ENCODE assay signal across 23 cellular contexts in the genomic region with DNA sequence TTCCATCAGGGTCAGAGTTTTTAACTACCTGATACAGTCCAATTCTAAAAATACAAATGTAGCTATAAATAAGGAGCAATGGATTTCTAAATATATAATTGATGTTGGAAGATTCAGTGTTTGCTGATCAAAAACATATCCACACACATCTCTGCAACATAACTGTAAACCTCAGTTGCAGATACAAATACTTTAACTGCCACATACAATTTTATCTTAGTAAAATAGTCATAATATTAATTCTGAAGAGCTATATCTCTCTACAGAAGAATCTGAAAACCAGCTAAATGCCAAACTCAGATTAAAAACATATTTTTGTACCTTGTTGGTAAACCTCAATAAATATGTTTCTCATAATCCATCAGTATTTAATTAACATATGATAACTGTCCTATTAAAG.
DNase-seq lines count a peak whose midpoint lies in the region; ATAC-seq and TF ChIP-seq lines count a peak whose summit lies in the region.
"Had no signal": no experiment of that assay in that cellular context is flagged by ENCODE, and none has a peak within 500 bp of the region (broad histone marks: within the 10 kb centered on the region; RNA-seq: fewer than 3 reads in every experiment).

No MANE protein-coding gene starts in this region.

- no peaks in the 10 kb centered on the region for H3K27me3 Mint-ChIP-seq in effector memory CD8-positive, alpha-beta T cell
- H3K27me3 Mint-ChIP-seq: B cell; CD4-positive, CD25-positive, alpha-beta regulatory T cell had no signal

- H3K4me3 Mint-ChIP-seq in effector memory CD8-positive, alpha-beta T cell, result no peak overlapping the region
- H3K4me3 Mint-ChIP-seq: B cell; CD4-positive, CD25-positive, alpha-beta regulatory T cell; CD8-positive, alpha-beta T cell; H9 had no signal

- no peak overlapping the region for H3K27ac ChIP-seq in SK-N-SH (ENCODE audit: low read depth in 2 of 2, low read length in 1 of 2)
- H3K27ac ChIP-seq: A549, BLaER1, C4-2B, GM23248 had no signal

- H3K9me3 Mint-ChIP-seq in effector memory CD8-positive, alpha-beta T cell, result peaks cover 0 to 5% of the 10 kb centered on the region in 2 donors
- H3K9me3 Mint-ChIP-seq: CD8-positive, alpha-beta T cell; H9 had no signal

- H3K27ac Mint-ChIP-seq in effector memory CD8-positive, alpha-beta T cell, result no peak overlapping the region
- H3K27ac Mint-ChIP-seq: B cell; CD4-positive, CD25-positive, alpha-beta regulatory T cell; CD8-positive, alpha-beta T cell had no signal

- no peaks in the 10 kb centered on the region for H4K20me1 ChIP-seq in SK-N-SH (ENCODE audit: insufficient read depth)
- H4K20me1 ChIP-seq: BLaER1 had no signal

- no peaks in the 10 kb centered on the region for H3K36me3 Mint-ChIP-seq in effector memory CD8-positive, alpha-beta T cell (ENCODE audit: insufficient read depth)
- H3K36me3 Mint-ChIP-seq: CD4-positive, CD25-positive, alpha-beta regulatory T cell; CD8-positive, alpha-beta T cell had no signal

- no peak overlapping the region for H3K9ac ChIP-seq in SK-N-SH
- H3K9ac ChIP-seq: BLaER1, GM23248 had no signal

- no peaks in the 10 kb centered on the region; a peak in 1 of 4 replicates for H3K4me1 ChIP-seq in SK-N-SH (ENCODE audit: control insufficient read depth in 1 of 2, insufficient read depth in 2 of 2, low read depth in 1 of 2, low read length in 1 of 2)
- H3K4me1 ChIP-seq: A549, BLaER1, Caco-2 had no signal

- H3K79me2 ChIP-seq in SK-N-SH (ENCODE audit: insufficient read depth), result no peaks in the 10 kb centered on the region

- H3F3A ChIP-seq in SK-N-SH (replicated peaks; ENCODE audit: insufficient read depth), result no peaks in the 10 kb centered on the region

- POLR2A ChIA-PET in SK-N-SH (lab: Yijun Ruan, JAX), result no interaction called here

- CTCF ChIA-PET in SK-N-SH (lab: Yijun Ruan, JAX), result interaction anchor here (0.8 kb wide), 1 partner anchor 8 kb away, joined by 3 read pairs; no protein-coding TSS in a partner anchor

- H3K4me2 ChIP-seq in SK-N-SH, result no peak overlapping the region
- H3K4me2 ChIP-seq: A549, BLaER1 had no signal

- peak; percentile 23 for DNase-seq in AG10803 (ENCODE audit: low read depth)
- no peak for DNase-seq in SK-N-SH
- DNase-seq in fibroblast of gingiva (ENCODE audit: low read depth), result peak; percentile 50
- no peak for DNase-seq in effector memory CD8-positive, alpha-beta T cell
- no peak for DNase-seq in NCI-H446 (lab: John Stamatoyannopoulos, UW)
- DNase-seq in KG1 (lab: John Stamatoyannopoulos, UW), result no peak
- DNase-seq: 8988T; Caco-2; CD4-positive, CD25-positive, alpha-beta regulatory T cell; CD8-positive, alpha-beta T cell; DMS153; DMS79; EL; GDM1; GM23248; H9 had no signal

- no peak overlapping the region for H2AFZ ChIP-seq in SK-N-SH (ENCODE audit: low read depth)

- H3K36me3 ChIP-seq in SK-N-SH (replicated peaks in 1 of 2; ENCODE audit: control insufficient read depth in 1 of 2, insufficient read depth in 2 of 2, low read length in 1 of 2), result no peaks in the 10 kb centered on the region
- H3K36me3 ChIP-seq: BLaER1 had no signal

- TF ChIP-seq RAD21 in SK-N-SH (IDR thresholded peaks at IDR 0.05; ENCODE audit: low read length), result no peak

- no peak for ATAC-seq in effector memory CD8-positive, alpha-beta T cell (replicated peaks)
- ATAC-seq in HG03469 (IDR thresholded peaks at IDR 0.05; ENCODE audit: unreplicated experiment), result no peak
- ATAC-seq: A549; CD8-positive, alpha-beta T cell; GM12878; HCT116 had no signal

- H3K4me3 ChIP-seq in AG10803 (ENCODE audit: low read length) (no peak overlapping the region), SK-N-SH (ENCODE audit: low read depth in 2 of 2, low read length in 1 of 2) (no peak overlapping the region)
- H3K4me3 ChIP-seq: A549, BLaER1, GM12878, GM23248 had no signal

- TF ChIP-seq EP300 in SK-N-SH (IDR thresholded peaks at IDR 0.05; ENCODE audit: borderline replicate concordance in 1 of 2, low read depth in 1 of 2, low read length in 1 of 2), result no peak

- TF ChIP-seq CTCF in AG10803 (conservative IDR thresholded peaks at IDR 0.05; ENCODE audit: low read length) (no peak), SK-N-SH (IDR thresholded peaks at IDR 0.05) (no peak)

- H3K4me1 Mint-ChIP-seq in effector memory CD8-positive, alpha-beta T cell (ENCODE audit: low read depth in 2 of 2), result no peaks in the 10 kb centered on the region
- H3K4me1 Mint-ChIP-seq: B cell; CD4-positive, CD25-positive, alpha-beta regulatory T cell had no signal

- H3K27me3 ChIP-seq in SK-N-SH (ENCODE audit: insufficient read depth), result no peaks in the 10 kb centered on the region
- H3K27me3 ChIP-seq: BLaER1 had no signal

- no peaks in the 10 kb centered on the region for H3K9me2 ChIP-seq in SK-N-SH

- no peaks in the 10 kb centered on the region for H3K9me3 ChIP-seq in SK-N-SH
- H3K9me3 ChIP-seq: A549, Caco-2 had no signal

TF ChIP-seq in SK-N-SH, 30 proteins besides CTCF, POLR2A, EP300 and RAD21:
- TF ChIP-seq JUND (IDR thresholded peaks at IDR 0.05) (no peak), TCF12 (IDR thresholded peaks at IDR 0.05) (0 out of 2 replicates have a peak, but pooled peaks have one; percentile 41)
- TF ChIP-seq, protein P1, sequence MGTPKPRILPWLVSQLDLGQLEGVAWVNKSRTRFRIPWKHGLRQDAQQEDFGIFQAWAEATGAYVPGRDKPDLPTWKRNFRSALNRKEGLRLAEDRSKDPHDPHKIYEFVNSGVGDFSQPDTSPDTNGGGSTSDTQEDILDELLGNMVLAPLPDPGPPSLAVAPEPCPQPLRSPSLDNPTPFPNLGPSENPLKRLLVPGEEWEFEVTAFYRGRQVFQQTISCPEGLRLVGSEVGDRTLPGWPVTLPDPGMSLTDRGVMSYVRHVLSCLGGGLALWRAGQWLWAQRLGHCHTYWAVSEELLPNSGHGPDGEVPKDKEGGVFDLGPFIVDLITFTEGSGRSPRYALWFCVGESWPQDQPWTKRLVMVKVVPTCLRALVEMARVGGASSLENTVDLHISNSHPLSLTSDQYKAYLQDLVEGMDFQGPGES (IDR thresholded peaks at IDR 0.05; ENCODE audit: low read depth, low read length), result no peak
TF ChIP-seq in SK-N-SH: peak in this region for 1.

Comparison
In these comparisons a context has a peak if more than half of its experiments do, and no peak if none do; other contexts are left out.
1. DNase-seq: peak in AG10803 (single experiment) and fibroblast of gingiva (single experiment); none in SK-N-SH (single experiment), effector memory CD8-positive, alpha-beta T cell (0 of 3), NCI-H446 (0 of 2) and KG1 (single experiment).